1 cellular context compared by ENCODE assay signal in the genomic region with DNA sequence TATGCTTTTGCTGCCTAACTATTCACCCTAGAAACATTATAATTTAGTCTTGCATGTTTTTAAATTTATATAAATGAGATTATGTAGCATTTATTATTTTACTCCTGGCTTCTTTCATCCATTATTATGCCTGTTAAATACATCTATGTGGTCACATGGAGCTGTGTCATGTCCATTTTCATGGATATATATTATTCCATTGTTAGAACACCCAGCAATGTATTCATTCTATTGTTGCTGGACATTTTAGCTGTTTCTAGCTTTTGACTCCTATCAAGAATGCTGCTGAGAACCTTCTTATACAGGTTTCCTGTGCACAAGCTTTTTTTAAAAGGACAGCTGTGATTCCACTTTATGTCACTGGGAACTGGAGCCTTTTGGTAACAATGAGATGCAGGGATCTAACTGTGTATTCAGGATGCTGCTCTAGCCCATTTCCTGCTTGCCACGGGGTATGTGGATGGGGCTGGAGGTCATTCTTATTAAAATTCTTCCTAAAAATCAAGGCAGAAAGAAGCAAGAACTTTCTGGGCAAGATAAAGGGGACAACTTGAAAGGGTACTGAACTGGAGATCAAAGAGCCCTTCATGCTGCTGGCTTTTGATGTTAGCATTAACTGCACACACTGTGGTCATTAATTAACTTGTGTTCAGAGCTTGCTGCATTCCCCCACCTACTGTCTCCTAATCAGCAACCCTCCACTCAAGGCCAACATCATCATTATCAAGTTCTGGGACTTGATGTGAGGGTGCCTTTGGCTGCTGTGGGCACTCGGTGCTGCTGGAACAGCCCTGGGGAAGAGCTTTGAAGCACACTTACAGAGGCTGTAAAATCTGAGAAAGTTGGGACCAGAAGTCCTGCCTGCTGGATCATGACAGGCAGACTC.
A peak's percentile ranks its signal among the peaks of the same experiment; 100 is the strongest.
TF ChIP-seq lines count a peak whose summit lies in the region.

No MANE protein-coding gene starts in this region.

TF ChIP-seq in HepG2, 621 proteins besides CTCF, POLR2A, EP300 and RAD21 (continued from another document and continues in another):
- TF ChIP-seq ZMYM3 (CRISPR knock-in tag; IDR thresholded peaks at IDR 0.05) = peak; percentile 84
- TF ChIP-seq ZNF263 (CRISPR knock-in tag; IDR thresholded peaks at IDR 0.05) = 0 out of 2 replicates have a peak, but pooled peaks have one; percentile 26
- TF ChIP-seq STAG1 (CRISPR knock-in tag; IDR thresholded peaks at IDR 0.05) = peak; percentile 41
- peak; percentile 87 for TF ChIP-seq HNF4A (CRISPR knock-in tag; IDR thresholded peaks at IDR 0.05)
- TF ChIP-seq ARNTL (CRISPR knock-in tag; IDR thresholded peaks at IDR 0.05) = peak; percentile 85
- TF ChIP-seq ZSCAN31 (CRISPR knock-in tag; IDR thresholded peaks at IDR 0.05; ENCODE audit: low read depth) = peak; percentile 92
- TF ChIP-seq, protein P1, sequence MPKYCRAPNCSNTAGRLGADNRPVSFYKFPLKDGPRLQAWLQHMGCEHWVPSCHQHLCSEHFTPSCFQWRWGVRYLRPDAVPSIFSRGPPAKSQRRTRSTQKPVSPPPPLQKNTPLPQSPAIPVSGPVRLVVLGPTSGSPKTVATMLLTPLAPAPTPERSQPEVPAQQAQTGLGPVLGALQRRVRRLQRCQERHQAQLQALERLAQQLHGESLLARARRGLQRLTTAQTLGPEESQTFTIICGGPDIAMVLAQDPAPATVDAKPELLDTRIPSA (CRISPR knock-in tag; IDR thresholded peaks at IDR 0.05; ENCODE audit: borderline replicate concordance) = no peak
- TF ChIP-seq, protein P2, sequence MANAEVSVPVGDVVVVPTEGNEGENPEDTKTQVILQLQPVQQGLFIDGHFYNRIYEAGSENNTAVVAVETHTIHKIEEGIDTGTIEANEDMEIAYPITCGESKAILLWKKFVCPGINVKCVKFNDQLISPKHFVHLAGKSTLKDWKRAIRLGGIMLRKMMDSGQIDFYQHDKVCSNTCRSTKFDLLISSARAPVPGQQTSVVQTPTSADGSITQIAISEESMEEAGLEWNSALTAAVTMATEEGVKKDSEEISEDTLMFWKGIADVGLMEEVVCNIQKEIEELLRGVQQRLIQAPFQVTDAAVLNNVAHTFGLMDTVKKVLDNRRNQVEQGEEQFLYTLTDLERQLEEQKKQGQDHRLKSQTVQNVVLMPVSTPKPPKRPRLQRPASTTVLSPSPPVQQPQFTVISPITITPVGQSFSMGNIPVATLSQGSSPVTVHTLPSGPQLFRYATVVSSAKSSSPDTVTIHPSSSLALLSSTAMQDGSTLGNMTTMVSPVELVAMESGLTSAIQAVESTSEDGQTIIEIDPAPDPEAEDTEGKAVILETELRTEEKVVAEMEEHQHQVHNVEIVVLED (CRISPR knock-in tag; IDR thresholded peaks at IDR 0.05; ENCODE audit: borderline replicate concordance) = no peak; the same call in 1 of the 2 replicates
- TF ChIP-seq TCF7L2 (IDR thresholded peaks at IDR 0.05; ENCODE audit: low read depth, low read length) = peak; percentile 99
- TF ChIP-seq, protein P3, sequence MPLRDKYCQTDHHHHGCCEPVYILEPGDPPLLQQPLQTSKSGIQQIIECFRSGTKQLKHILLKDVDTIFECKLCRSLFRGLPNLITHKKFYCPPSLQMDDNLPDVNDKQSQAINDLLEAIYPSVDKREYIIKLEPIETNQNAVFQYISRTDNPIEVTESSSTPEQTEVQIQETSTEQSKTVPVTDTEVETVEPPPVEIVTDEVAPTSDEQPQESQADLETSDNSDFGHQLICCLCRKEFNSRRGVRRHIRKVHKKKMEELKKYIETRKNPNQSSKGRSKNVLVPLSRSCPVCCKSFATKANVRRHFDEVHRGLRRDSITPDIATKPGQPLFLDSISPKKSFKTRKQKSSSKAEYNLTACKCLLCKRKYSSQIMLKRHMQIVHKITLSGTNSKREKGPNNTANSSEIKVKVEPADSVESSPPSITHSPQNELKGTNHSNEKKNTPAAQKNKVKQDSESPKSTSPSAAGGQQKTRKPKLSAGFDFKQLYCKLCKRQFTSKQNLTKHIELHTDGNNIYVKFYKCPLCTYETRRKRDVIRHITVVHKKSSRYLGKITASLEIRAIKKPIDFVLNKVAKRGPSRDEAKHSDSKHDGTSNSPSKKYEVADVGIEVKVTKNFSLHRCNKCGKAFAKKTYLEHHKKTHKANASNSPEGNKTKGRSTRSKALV (CRISPR knock-in tag; IDR thresholded peaks at IDR 0.05) = 0 out of 2 replicates have a peak, but pooled peaks have one; percentile 33
- no peak for TF ChIP-seq SOX6 (IDR thresholded peaks at IDR 0.05)
- peak; percentile 100 for TF ChIP-seq SOX6 (CRISPR knock-in tag; IDR thresholded peaks at IDR 0.05)
- TF ChIP-seq, protein P4, sequence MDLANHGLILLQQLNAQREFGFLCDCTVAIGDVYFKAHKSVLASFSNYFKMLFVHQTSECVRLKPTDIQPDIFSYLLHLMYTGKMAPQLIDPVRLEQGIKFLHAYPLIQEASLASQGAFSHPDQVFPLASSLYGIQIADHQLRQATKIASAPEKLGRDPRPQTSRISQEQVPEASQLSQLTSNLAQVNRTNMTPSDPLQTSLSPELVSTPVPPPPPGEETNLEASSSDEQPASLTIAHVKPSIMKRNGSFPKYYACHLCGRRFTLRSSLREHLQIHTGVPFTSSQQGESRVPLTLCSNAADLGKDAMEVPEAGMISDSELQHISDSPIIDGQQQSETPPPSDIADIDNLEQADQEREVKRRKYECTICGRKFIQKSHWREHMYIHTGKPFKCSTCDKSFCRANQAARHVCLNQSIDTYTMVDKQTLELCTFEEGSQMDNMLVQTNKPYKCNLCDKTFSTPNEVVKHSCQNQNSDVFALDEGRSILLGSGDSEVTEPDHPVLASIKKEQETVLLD (CRISPR knock-in tag; IDR thresholded peaks at IDR 0.05; ENCODE audit: low read depth) = no peak
- TF ChIP-seq KLF6 (CRISPR knock-in tag; IDR thresholded peaks at IDR 0.05) = no peak
- TF ChIP-seq, protein P5, sequence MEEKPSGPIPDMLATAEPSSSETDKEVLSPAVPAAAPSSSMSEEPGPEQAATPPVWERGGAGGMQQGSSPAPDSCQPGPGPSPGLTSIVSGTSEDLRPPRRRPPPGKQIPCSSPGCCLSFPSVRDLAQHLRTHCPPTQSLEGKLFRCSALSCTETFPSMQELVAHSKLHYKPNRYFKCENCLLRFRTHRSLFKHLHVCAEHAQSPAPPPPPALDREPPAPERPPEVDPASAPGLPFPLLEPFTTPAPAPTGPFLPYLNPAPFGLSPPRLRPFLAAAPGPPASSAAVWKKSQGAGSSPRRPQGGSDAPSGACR (CRISPR knock-in tag; IDR thresholded peaks at IDR 0.05) = 0 out of 2 replicates have a peak, but pooled peaks have one; percentile 82
- TF ChIP-seq, protein P6, sequence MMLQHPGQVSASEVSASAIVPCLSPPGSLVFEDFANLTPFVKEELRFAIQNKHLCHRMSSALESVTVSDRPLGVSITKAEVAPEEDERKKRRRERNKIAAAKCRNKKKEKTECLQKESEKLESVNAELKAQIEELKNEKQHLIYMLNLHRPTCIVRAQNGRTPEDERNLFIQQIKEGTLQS (CRISPR knock-in tag; IDR thresholded peaks at IDR 0.05) = no peak; the same call in 1 of the 2 replicates
- TF ChIP-seq ELF3 (CRISPR knock-in tag; IDR thresholded peaks at IDR 0.05) = peak; percentile 82
- TF ChIP-seq JUNB (CRISPR knock-in tag; IDR thresholded peaks at IDR 0.05; ENCODE audit: borderline replicate concordance) = no peak
- peak; percentile 85 for TF ChIP-seq POGZ (CRISPR knock-in tag; IDR thresholded peaks at IDR 0.05)
- 0 out of 2 replicates have a peak, but pooled peaks have one; percentile 43 for TF ChIP-seq ZFP37 (CRISPR knock-in tag; IDR thresholded peaks at IDR 0.05; ENCODE audit: borderline replicate concordance)
- TF ChIP-seq ZNF891 (CRISPR knock-in tag; IDR thresholded peaks at IDR 0.05) = no peak
- TF ChIP-seq TBX3 (IDR thresholded peaks at IDR 0.05; ENCODE audit: borderline replicate concordance) = peak; percentile 99
- TF ChIP-seq GTF3A (CRISPR knock-in tag; conservative IDR thresholded peaks at IDR 0.05) = 0 out of 2 replicates have a peak, but pooled peaks have one; percentile 22
- TF ChIP-seq, protein P7, sequence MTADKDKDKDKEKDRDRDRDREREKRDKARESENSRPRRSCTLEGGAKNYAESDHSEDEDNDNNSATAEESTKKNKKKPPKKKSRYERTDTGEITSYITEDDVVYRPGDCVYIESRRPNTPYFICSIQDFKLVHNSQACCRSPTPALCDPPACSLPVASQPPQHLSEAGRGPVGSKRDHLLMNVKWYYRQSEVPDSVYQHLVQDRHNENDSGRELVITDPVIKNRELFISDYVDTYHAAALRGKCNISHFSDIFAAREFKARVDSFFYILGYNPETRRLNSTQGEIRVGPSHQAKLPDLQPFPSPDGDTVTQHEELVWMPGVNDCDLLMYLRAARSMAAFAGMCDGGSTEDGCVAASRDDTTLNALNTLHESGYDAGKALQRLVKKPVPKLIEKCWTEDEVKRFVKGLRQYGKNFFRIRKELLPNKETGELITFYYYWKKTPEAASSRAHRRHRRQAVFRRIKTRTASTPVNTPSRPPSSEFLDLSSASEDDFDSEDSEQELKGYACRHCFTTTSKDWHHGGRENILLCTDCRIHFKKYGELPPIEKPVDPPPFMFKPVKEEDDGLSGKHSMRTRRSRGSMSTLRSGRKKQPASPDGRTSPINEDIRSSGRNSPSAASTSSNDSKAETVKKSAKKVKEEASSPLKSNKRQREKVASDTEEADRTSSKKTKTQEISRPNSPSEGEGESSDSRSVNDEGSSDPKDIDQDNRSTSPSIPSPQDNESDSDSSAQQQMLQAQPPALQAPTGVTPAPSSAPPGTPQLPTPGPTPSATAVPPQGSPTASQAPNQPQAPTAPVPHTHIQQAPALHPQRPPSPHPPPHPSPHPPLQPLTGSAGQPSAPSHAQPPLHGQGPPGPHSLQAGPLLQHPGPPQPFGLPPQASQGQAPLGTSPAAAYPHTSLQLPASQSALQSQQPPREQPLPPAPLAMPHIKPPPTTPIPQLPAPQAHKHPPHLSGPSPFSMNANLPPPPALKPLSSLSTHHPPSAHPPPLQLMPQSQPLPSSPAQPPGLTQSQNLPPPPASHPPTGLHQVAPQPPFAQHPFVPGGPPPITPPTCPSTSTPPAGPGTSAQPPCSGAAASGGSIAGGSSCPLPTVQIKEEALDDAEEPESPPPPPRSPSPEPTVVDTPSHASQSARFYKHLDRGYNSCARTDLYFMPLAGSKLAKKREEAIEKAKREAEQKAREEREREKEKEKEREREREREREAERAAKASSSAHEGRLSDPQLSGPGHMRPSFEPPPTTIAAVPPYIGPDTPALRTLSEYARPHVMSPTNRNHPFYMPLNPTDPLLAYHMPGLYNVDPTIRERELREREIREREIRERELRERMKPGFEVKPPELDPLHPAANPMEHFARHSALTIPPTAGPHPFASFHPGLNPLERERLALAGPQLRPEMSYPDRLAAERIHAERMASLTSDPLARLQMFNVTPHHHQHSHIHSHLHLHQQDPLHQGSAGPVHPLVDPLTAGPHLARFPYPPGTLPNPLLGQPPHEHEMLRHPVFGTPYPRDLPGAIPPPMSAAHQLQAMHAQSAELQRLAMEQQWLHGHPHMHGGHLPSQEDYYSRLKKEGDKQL (CRISPR knock-in tag; IDR thresholded peaks at IDR 0.05; ENCODE audit: low read depth) = peak; percentile 94
- 0 out of 2 replicates have a peak, but pooled peaks have one; percentile 57 for TF ChIP-seq RELA (CRISPR knock-in tag; IDR thresholded peaks at IDR 0.05)
- TF ChIP-seq, protein P8, sequence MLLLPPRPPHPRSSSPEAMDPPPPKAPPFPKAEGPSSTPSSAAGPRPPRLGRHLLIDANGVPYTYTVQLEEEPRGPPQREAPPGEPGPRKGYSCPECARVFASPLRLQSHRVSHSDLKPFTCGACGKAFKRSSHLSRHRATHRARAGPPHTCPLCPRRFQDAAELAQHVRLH (CRISPR knock-in tag; IDR thresholded peaks at IDR 0.05; ENCODE audit: borderline replicate concordance, low read depth) = peak; percentile 71; the same call in 1 of the 2 replicates
- TF ChIP-seq, protein P9, sequence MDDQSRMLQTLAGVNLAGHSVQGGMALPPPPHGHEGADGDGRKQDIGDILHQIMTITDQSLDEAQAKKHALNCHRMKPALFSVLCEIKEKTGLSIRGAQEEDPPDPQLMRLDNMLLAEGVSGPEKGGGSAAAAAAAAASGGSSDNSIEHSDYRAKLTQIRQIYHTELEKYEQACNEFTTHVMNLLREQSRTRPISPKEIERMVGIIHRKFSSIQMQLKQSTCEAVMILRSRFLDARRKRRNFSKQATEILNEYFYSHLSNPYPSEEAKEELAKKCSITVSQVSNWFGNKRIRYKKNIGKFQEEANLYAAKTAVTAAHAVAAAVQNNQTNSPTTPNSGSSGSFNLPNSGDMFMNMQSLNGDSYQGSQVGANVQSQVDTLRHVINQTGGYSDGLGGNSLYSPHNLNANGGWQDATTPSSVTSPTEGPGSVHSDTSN (CRISPR knock-in tag; IDR thresholded peaks at IDR 0.05; ENCODE audit: borderline replicate concordance) = no peak
- TF ChIP-seq FOSL2 (CRISPR knock-in tag; IDR thresholded peaks at IDR 0.05) = peak; percentile 81
- peak; percentile 58; the same call in 1 of the 2 replicates for TF ChIP-seq ZNF556 (CRISPR knock-in tag; IDR thresholded peaks at IDR 0.05; ENCODE audit: borderline replicate concordance)
- 0 out of 2 replicates have a peak, but pooled peaks have one; percentile 22 for TF ChIP-seq RFXANK (CRISPR knock-in tag; IDR thresholded peaks at IDR 0.05)
- peak; percentile 91; the same call in 1 of the 2 replicates for TF ChIP-seq MIER3 (CRISPR knock-in tag; IDR thresholded peaks at IDR 0.05; ENCODE audit: borderline replicate concordance)
- peak; percentile 68; the same call in 1 of the 2 replicates for TF ChIP-seq ZNF350 (CRISPR knock-in tag; IDR thresholded peaks at IDR 0.05; ENCODE audit: borderline replicate concordance, low read depth)
- TF ChIP-seq, protein P10, sequence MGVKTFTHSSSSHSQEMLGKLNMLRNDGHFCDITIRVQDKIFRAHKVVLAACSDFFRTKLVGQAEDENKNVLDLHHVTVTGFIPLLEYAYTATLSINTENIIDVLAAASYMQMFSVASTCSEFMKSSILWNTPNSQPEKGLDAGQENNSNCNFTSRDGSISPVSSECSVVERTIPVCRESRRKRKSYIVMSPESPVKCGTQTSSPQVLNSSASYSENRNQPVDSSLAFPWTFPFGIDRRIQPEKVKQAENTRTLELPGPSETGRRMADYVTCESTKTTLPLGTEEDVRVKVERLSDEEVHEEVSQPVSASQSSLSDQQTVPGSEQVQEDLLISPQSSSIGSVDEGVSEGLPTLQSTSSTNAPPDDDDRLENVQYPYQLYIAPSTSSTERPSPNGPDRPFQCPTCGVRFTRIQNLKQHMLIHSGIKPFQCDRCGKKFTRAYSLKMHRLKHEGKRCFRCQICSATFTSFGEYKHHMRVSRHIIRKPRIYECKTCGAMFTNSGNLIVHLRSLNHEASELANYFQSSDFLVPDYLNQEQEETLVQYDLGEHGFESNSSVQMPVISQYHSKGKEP (CRISPR knock-in tag; IDR thresholded peaks at IDR 0.05) = 0 out of 2 replicates have a peak, but pooled peaks have one; percentile 43
- TF ChIP-seq CREB1 (IDR thresholded peaks at IDR 0.05) = no peak
- peak; percentile 67 for TF ChIP-seq CREB1 (CRISPR knock-in tag; IDR thresholded peaks at IDR 0.05)
- no peak for TF ChIP-seq ZNF382 (CRISPR knock-in tag; IDR thresholded peaks at IDR 0.05; ENCODE audit: borderline replicate concordance)
- 0 out of 2 replicates have a peak, but pooled peaks have one; percentile 68 for TF ChIP-seq ZNF430 (CRISPR knock-in tag; IDR thresholded peaks at IDR 0.05)
- 0 out of 2 replicates have a peak, but pooled peaks have one; percentile 20 for TF ChIP-seq ZNF143 (CRISPR knock-in tag; IDR thresholded peaks at IDR 0.05)
- peak; percentile 75 for TF ChIP-seq BORCS8-MEF2B (CRISPR knock-in tag; IDR thresholded peaks at IDR 0.05)
- TF ChIP-seq ZIK1 (CRISPR knock-in tag; IDR thresholded peaks at IDR 0.05; ENCODE audit: borderline replicate concordance, low read depth) = 0 out of 2 replicates have a peak, but pooled peaks have one; percentile 32
- TF ChIP-seq MEF2D (CRISPR knock-in tag; IDR thresholded peaks at IDR 0.05) = peak; percentile 88
